8 cellular contexts compared by ENCODE assay signal in the genomic region with DNA sequence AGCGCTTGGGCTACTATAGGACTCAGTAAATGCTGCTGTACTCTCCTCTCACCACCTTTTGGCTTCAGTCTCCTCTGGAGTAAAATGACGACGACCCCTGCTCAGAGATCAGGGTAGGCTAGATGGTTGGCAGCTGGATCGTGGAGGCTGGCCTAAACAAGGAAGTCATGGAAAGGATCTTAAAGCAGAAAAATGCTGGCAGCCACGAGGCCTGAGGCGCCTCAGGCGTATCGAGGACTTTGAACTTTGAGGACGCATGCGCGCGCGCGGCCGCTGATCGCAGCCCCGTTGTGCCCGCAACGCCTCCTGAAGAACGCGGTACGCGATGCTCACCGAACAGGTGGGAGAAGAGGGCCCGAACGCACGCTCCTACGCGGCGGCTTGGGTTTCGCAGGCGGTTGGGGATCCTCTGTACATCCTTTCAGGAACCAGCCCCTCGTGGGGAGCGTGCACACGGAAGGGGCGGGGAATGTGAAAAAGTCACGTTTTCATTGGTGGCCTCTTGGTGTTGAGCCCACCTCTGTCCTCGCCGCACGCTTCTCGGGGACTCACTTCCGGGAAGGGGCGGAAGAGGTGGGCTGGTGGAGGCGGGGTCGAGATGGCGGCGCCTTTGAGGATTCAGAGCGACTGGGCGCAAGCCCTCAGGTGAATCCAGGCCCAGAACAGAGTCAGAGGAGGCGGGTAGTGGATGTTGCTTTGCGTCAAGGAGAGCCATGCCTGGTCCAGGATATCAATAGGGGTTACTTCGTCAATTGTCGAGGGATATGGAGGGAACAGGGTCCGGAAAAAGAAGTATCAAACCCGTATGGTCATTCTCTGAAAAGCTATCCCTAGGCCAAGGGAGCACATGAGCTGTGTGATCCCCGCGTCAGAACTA. TPM values are rescaled to one million over a fixed set of nuclear protein-coding genes. Genes with fewer than 3 reads are reported as not detected.
DNase-seq lines count a peak whose midpoint lies in the region; ATAC-seq, FAIRE-seq and TF ChIP-seq lines count a peak whose summit lies in the region.

COA4 (minus strand) TSS at position 423 of the 877 bp plus-strand sequence. CDS start 3,468 bp downstream, outside the sequence.
PAAF1 (plus strand) TSS at position 576 of the 877 bp plus-strand sequence; CDS start at position 599, 23 bp downstream.

- peak within 1 kb of the TSS; percentile 87 for H3K4me3 ChIP-seq in AG10803 (ENCODE audit: low read length)
- H3K4me3 ChIP-seq in keratinocyte (ENCODE audit: control insufficient read depth in 2 of 3, extremely low read depth in 1 of 3, insufficient read depth in 2 of 3, low read depth in 1 of 3, low read length in 3 of 3) = peak within 1 kb of the TSS; percentile 67 to 100 (median 99)

- H3K4me1 ChIP-seq in keratinocyte (ENCODE audit: control insufficient read depth, extremely low read depth, insufficient read depth, low read length) = peaks cover 15% of the 10 kb centered on the region

- peak within 1 kb of the TSS; percentile 97 for H2AFZ ChIP-seq in keratinocyte (ENCODE audit: control insufficient read depth, low read length)

- no peak for FAIRE-seq in keratinocyte (lab: Jason Lieb, UNC)

- H3K36me3 ChIP-seq in keratinocyte (ENCODE audit: control insufficient read depth in 2 of 2, extremely low read depth in 1 of 2, insufficient read depth in 2 of 2, low read length in 2 of 2) = peaks cover 4 to 23% of the 10 kb centered on the region in 2 experiments

- dilution Hi-C loops in keratinocyte (cut with MboI; ENCODE audit: extremely low pct_ligation_motif_present, low sequenced_read_pairs) = no loop called here

- H3K4me2 ChIP-seq in keratinocyte (ENCODE audit: control insufficient read depth, extremely low read depth, insufficient read depth, low read depth, low read length) = peak within 1 kb of the TSS; percentile 79

- ATAC-seq in GM19043 (IDR thresholded peaks at IDR 0.05; ENCODE audit: low read depth, unreplicated experiment) (peak; percentile 96), HG03378 (IDR thresholded peaks at IDR 0.05; ENCODE audit: unreplicated experiment) (peak; percentile 94)

- H4K20me1 ChIP-seq in keratinocyte (ENCODE audit: control insufficient read depth, extremely low read depth, insufficient read depth, low read length) = no peaks in the 10 kb centered on the region

- H3K27ac ChIP-seq in keratinocyte (ENCODE audit: control insufficient read depth, insufficient read depth, low read length) = peak within 1 kb of the TSS; percentile 97

- no peak for TF ChIP-seq CTCF in AG10803 (conservative IDR thresholded peaks at IDR 0.05; ENCODE audit: low read length)
- no peak for TF ChIP-seq CTCF in keratinocyte (optimal IDR thresholded peaks at IDR 0.05 in 1 of 3, IDR thresholded peaks at IDR 0.05 in 1 of 3, conservative IDR thresholded peaks at IDR 0.05 in 1 of 3; ENCODE audit: extremely low read depth in 1 of 3, insufficient read depth in 2 of 3, low read length in 3 of 3)

- H3K9me1 ChIP-seq in keratinocyte (ENCODE audit: control insufficient read depth, extremely low read depth, insufficient read depth, low read length) = no peaks in the 10 kb centered on the region

- H3K27me3 ChIP-seq in keratinocyte (ENCODE audit: control insufficient read depth, extremely low read depth, insufficient read depth, low read length) = no peaks in the 10 kb centered on the region

- no peaks in the 10 kb centered on the region for H3K9me3 ChIP-seq in keratinocyte (ENCODE audit: control insufficient read depth, low read depth, low read length)

- peak; percentile 92 for DNase-seq in AG10803 (ENCODE audit: low read depth)
- peak; percentile 91 for DNase-seq in NCI-H460 (ENCODE audit: extremely low read depth, low read depth)
- DNase-seq in activated CD4-positive, CD25-positive, alpha-beta regulatory T cell treated with anti-CD3 and anti-CD28 coated beads, Interleukin-2, amount 50 U/mL, for 72 hours = peak; percentile 89
- DNase-seq in cerebellar nuclear complex (lab: John Stamatoyannopoulos, UW) = peak; percentile 90
- DNase-seq in keratinocyte (ENCODE audit: low read depth, low spot score) = peak; percentile 83
- DNase-seq in stimulated activated CD4-positive, alpha-beta T cell treated with anti-CD3 and anti-CD28 coated beads, Interleukin-15, amount 100 ng/mL, for 1 hour (ENCODE audit: low read depth in 1 of 2, low spot score in 1 of 2) = peak; percentile 78 to 90

- H3K79me2 ChIP-seq in keratinocyte (ENCODE audit: control insufficient read depth, insufficient read depth, low read length) = peaks cover 36% of the 10 kb centered on the region

- peak within 1 kb of the TSS; percentile 99 for H3K9ac ChIP-seq in keratinocyte (ENCODE audit: control insufficient read depth, extremely low read depth, insufficient read depth, low read length)

RNA-seq across cellular contexts. Expression of gene COA4, which starts in this region (rescaled TPM):
- 60.3 and 63.3 TPM in 2 replicates for total RNA-seq in NCI-H460 (2014; rRNA removed; shearing (Covaris generic))
- 97.4 and 117 TPM in 2 replicates for polyA plus RNA-seq in NCI-H460 (2014; cell fraction: nucleus; rRNA removed)
- polyA plus RNA-seq in keratinocyte = 81.2 to 97.0 TPM (median 82.2 TPM) in 3 replicates
- polyA plus RNA-seq in keratinocyte (2011; ENCODE audit: low read depth) = 79.8 TPM
- 102 TPM in 2 replicates for polyA plus RNA-seq in keratinocyte (2011; cell fraction: cytosol; rRNA removed)
- 55.5 and 59.9 TPM in 2 replicates for polyA plus RNA-seq in keratinocyte (2011; cell fraction: nucleus; rRNA removed)
- 50.2 and 93.6 TPM in 2 replicates for polyA plus RNA-seq in keratinocyte (2012; ENCODE audit: low replicate concordance)
- polyA minus RNA-seq in keratinocyte = 31.7 to 46.3 TPM (median 37.3 TPM) in 3 replicates
- 46.0 TPM for polyA minus RNA-seq in keratinocyte (2011; cell fraction: cytosol; rRNA and poly(A)+ RNA removed)
- polyA minus RNA-seq in keratinocyte (2011; cell fraction: nucleus; rRNA and poly(A)+ RNA removed) = 9.0 and 15.7 TPM in 2 replicates

RNA-seq across cellular contexts. Expression of gene PAAF1, which starts in this region (rescaled TPM):
- total RNA-seq in NCI-H460 (2014; rRNA removed; shearing (Covaris generic)) = 8.2 and 8.6 TPM in 2 replicates
- 3.7 and 10.7 TPM in 2 replicates for polyA plus RNA-seq in NCI-H460 (2014; cell fraction: nucleus; rRNA removed)
- polyA plus RNA-seq in keratinocyte = 14.1 to 23.3 TPM (median 19.1 TPM) in 3 replicates
- 8.9 TPM for polyA plus RNA-seq in keratinocyte (2011; ENCODE audit: low read depth)
- polyA plus RNA-seq in keratinocyte (2011; cell fraction: cytosol; rRNA removed) = 17.6 and 20.9 TPM in 2 replicates
- polyA plus RNA-seq in keratinocyte (2011; cell fraction: nucleus; rRNA removed) = 19.5 and 21.1 TPM in 2 replicates
- 22.5 and 22.9 TPM in 2 replicates for polyA plus RNA-seq in keratinocyte (2012; ENCODE audit: low replicate concordance)
- polyA minus RNA-seq in keratinocyte = 13.4 to 16.8 TPM (median 14.5 TPM) in 3 replicates
- polyA minus RNA-seq in keratinocyte (2011; cell fraction: cytosol; rRNA and poly(A)+ RNA removed) = 4.0 TPM
- polyA minus RNA-seq in keratinocyte (2011; cell fraction: nucleus; rRNA and poly(A)+ RNA removed) = 5.3 and 19.8 TPM in 2 replicates

Comparison
In these comparisons a context has a peak if more than half of its experiments do, and no peak if none do; other contexts are left out.
1. Peak in every context shown above with its lines: DNase-seq, ATAC-seq, H3K4me3 ChIP-seq and H3K27ac ChIP-seq.